Comparison of ENCODE assay signal across 19 cellular contexts in the genomic region with DNA sequence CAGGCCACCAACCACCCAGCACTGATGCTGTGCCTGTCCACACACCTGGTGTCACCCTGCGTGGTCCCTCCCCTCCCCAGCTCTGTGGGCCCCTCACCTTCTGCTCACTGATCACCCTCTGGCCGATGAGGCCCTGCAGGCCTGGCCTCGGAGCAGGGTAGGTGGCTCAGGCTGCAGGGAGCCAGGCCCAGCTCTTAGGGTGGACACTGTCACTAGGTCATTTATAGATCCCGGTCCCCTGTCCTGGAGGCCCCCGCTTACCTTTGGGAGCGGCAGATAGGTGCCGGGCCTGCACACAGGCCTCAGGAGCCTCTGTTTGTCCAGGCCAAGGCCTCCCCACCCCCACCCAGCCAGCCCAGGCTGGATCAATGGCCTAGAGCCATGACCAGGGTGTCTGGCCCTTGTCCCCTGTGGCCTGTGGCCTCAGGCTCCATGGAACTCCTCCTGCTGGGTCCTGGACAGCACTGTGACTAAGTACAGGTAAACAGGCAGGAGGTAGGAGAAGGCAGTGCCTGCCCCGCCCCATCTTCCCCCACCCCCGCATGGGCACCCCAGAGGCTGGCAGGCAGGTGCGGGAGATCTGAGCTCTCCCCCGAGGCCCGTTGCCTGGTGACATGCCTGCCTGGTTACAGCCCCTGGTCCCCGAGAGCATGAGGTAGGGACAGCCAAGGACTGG. TPM values are rescaled to one million over a fixed set of nuclear protein-coding genes. Genes with fewer than 3 reads are reported as not detected.
DNase-seq lines count a peak whose midpoint lies in the region; ATAC-seq and TF ChIP-seq lines count a peak whose summit lies in the region.
"Had no signal": no experiment of that assay in that cellular context is flagged by ENCODE, and none has a peak within 500 bp of the region (broad histone marks: within the 10 kb centered on the region; RNA-seq: fewer than 3 reads in every experiment).

Gene TMPRSS6, minus strand, starts transcription at position 472 of the 676 bp plus-strand sequence. CDS start 6,296 bp downstream, outside the sequence.

- H3K36me3 Mint-ChIP-seq in brain: no peaks in the 10 kb centered on the region
- H3K36me3 Mint-ChIP-seq in progenitor cell of endocrine pancreas (ENCODE audit: insufficient read depth): no peaks in the 10 kb centered on the region
- H3K36me3 Mint-ChIP-seq: naive thymus-derived CD8-positive, alpha-beta T cell had no signal

- no peak for TF ChIP-seq CTCF in brain (conservative IDR thresholded peaks at IDR 0.05)
- TF ChIP-seq CTCF in progenitor cell of endocrine pancreas (IDR thresholded peaks at IDR 0.05; ENCODE audit: unreplicated experiment): no peak

- peak; percentile 26 for DNase-seq in NCI-H1092 treated with DMSO at 0.1 percent for 48 hours (lab: John Stamatoyannopoulos, UW)
- DNase-seq in NCI-H1092 (lab: John Stamatoyannopoulos, UW): no peak
- DNase-seq in NCI-H1436 treated with DMSO at 0.1 percent for 48 hours (lab: John Stamatoyannopoulos, UW): peak; percentile 27
- DNase-seq in progenitor cell of endocrine pancreas (ENCODE audit: low spot score, unreplicated experiment): peak; percentile 17
- DNase-seq in H7: no peak
- no peak for DNase-seq in NOMO-1 treated with DMSO at 0.1 percent for 48 hours (lab: John Stamatoyannopoulos, UW; ENCODE audit: unreplicated experiment)
- DNase-seq: activated CD4-positive, alpha-beta T cell treated with anti-CD3 and anti-CD28 coated beads, Interleukin-2, amount 50 U/mL, for 4 hours; erythroblast; gastrocnemius medialis; GOT3; immature natural killer cell; naive thymus-derived CD8-positive, alpha-beta T cell had no signal

- no peaks in the 10 kb centered on the region for H3K27me3 ChIP-seq in H7 (ENCODE audit: control insufficient read depth, insufficient read depth, low read length)

- H3K4me1 Mint-ChIP-seq in brain: no peaks in the 10 kb centered on the region
- peaks cover 32% of the 10 kb centered on the region for H3K4me1 Mint-ChIP-seq in progenitor cell of endocrine pancreas (ENCODE audit: low read depth)

- H3K4me3 ChIP-seq in H7 (ENCODE audit: insufficient read depth, low read depth, low read length): no peak within 1 kb of the TSS
- H3K4me3 ChIP-seq: gastrocnemius medialis, prostate gland, smooth muscle cell had no signal

- ATAC-seq in HG02763 (IDR thresholded peaks at IDR 0.05; ENCODE audit: unreplicated experiment): no peak
- ATAC-seq: gastrocnemius medialis; naive thymus-derived CD8-positive, alpha-beta T cell had no signal

- H3K27me3 Mint-ChIP-seq in brain: peaks cover 1% of the 10 kb centered on the region
- H3K27me3 Mint-ChIP-seq in progenitor cell of endocrine pancreas: peaks cover under 1% of the 10 kb centered on the region
- H3K27me3 Mint-ChIP-seq: naive thymus-derived CD8-positive, alpha-beta T cell had no signal

- no peak within 1 kb of the TSS for H3K4me3 Mint-ChIP-seq in brain
- H3K4me3 Mint-ChIP-seq in progenitor cell of endocrine pancreas (ENCODE audit: low read depth): peak within 1 kb of the TSS; percentile 12
- H3K4me3 Mint-ChIP-seq: immature natural killer cell; naive thymus-derived CD8-positive, alpha-beta T cell had no signal

- no peak within 1 kb of the TSS for H3K27ac Mint-ChIP-seq in brain
- H3K27ac Mint-ChIP-seq in progenitor cell of endocrine pancreas: peak within 1 kb of the TSS; percentile 93

- H3K9me3 Mint-ChIP-seq in brain: peaks cover 0 to 5% (median 0%) of the 10 kb centered on the region in 5 experiments
- H3K9me3 Mint-ChIP-seq in progenitor cell of endocrine pancreas (ENCODE audit: low read depth): no peaks in the 10 kb centered on the region
- H3K9me3 Mint-ChIP-seq: immature natural killer cell; naive thymus-derived CD8-positive, alpha-beta T cell had no signal

- no peaks in the 10 kb centered on the region for H3K36me3 ChIP-seq in H7 (replicated peaks; ENCODE audit: control insufficient read depth, insufficient read depth, low read length)
- H3K36me3 ChIP-seq: gastrocnemius medialis, prostate gland had no signal

RNA-seq across cellular contexts. Expression of gene TMPRSS6, which starts in this region (rescaled TPM):
- 45.4 TPM for polyA plus RNA-seq in brain (ENCODE audit: insufficient read depth, low read depth, low replicate concordance)
- total RNA-seq in progenitor cell of endocrine pancreas: 12.6 and 16.4 TPM in 2 replicates
- not detected in 2 replicates for total RNA-seq in H7 (2014; rRNA removed; shearing (Covaris generic))
- total RNA-seq: bronchial epithelial cell, lung microvascular endothelial cell, smooth muscle cell had no signal
- polyA plus RNA-seq: BJ, smooth muscle cell had no signal

Comparison
In these comparisons a context has a peak if more than half of its experiments do, and no peak if none do; other contexts are left out.
1. RNA of gene TMPRSS6 (total RNA-seq): 12.6 to 16.4 TPM in progenitor cell of endocrine pancreas; not detected in H7; every median in the first group is over 10 times any median in the second.
2. DNase-seq: peak in NCI-H1092 treated with DMSO at 0.1 percent for 48 hours (single experiment), NCI-H1436 treated with DMSO at 0.1 percent for 48 hours (single experiment) and progenitor cell of endocrine pancreas (single experiment); none in NCI-H1092 (single experiment), H7 (single experiment) and NOMO-1 treated with DMSO at 0.1 percent for 48 hours (single experiment).